Comparison of ENCODE assay signal across 8 cellular contexts in the genomic region with DNA sequence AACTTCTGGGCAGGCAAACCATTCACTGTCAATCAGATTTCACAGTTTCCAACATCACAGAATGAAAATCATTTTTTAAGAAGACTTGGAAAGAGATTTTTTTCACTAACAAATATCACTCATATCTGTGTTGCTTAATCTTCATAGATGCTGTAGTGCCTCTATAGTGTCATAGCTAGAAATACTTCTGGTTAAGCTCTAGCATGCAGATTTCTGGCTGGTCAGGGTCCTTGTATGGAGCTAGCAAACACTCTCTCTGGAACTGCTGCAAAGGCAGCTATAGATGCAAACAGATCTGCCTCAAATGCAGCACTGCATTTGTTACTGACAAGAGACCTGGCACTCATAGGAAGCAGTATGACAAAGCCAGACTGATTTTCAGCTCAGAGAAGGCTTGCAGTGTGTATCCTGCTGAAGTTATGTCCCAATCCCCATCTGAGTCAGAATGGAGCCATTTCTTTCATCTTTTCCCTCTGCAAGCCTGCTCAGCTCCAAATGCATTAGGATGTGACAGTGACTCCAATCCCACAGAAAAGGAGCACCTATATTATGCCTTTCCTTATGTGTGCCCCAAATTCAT.
DNase-seq lines count a peak whose midpoint lies in the region; ATAC-seq, FAIRE-seq and TF ChIP-seq lines count a peak whose summit lies in the region.
"Not testable (repeated sequence)": the region's sequence is repeated elsewhere in the genome, so short reads cannot be mapped to it uniquely, and the experiment has no call there.

No MANE protein-coding gene starts in this region.

- not testable (repeated sequence) for H2BK120ac ChIP-seq in mesenchymal stem cell (ENCODE audit: low read depth, low read length)

- not testable (repeated sequence) for H3K36me3 ChIP-seq in Panc1 (ENCODE audit: control insufficient read depth, insufficient read depth, low read length); bronchial epithelial cell (ENCODE audit: control insufficient read depth, insufficient read depth, low read length); mesenchymal stem cell (ENCODE audit: control insufficient read depth in 1 of 2, insufficient read depth in 2 of 2, low read depth in 1 of 2, low read length in 2 of 2)

- not testable (repeated sequence) for H2BK12ac ChIP-seq in mesenchymal stem cell (ENCODE audit: low read length in 2 of 2)

- not testable (repeated sequence) for H3K4me3 ChIP-seq in AG04449 (ENCODE audit: low read depth, low read length); Panc1 (ENCODE audit: low read depth in 2 of 2, low read length in 2 of 2); bronchial epithelial cell (ENCODE audit: low read depth, low read length); mesenchymal stem cell (ENCODE audit: insufficient read depth in 1 of 2, low read depth in 1 of 2, low read length in 2 of 2)

- intact Hi-C loops in Panc1 (cut with micrococcal nuclease; ENCODE audit: unreplicated experiment); Right ventricle myocardium inferior (cut with DNase I): not testable (repeated sequence)

- H3K79me1 ChIP-seq in mesenchymal stem cell (replicated peaks; ENCODE audit: low read length, poor library complexity, severe bottlenecking) = not testable (repeated sequence)

- not testable (repeated sequence) for H3K9me3 ChIP-seq in Panc1 (ENCODE audit: control insufficient read depth, insufficient read depth, low read depth, low read length); mesenchymal stem cell (ENCODE audit: control insufficient read depth, low read length)

- TF ChIP-seq CTCF in AG04449 (IDR thresholded peaks at IDR 0.05; ENCODE audit: insufficient read depth, low read length, missing control alignments); Panc1 (IDR thresholded peaks at IDR 0.05); bronchial epithelial cell (IDR thresholded peaks at IDR 0.05; ENCODE audit: insufficient read depth, low read length, severe bottlenecking): not testable (repeated sequence)

- H4K8ac ChIP-seq in mesenchymal stem cell (ENCODE audit: low read length) = not testable (repeated sequence)

- in situ Hi-C loops in Panc1 (cut with HindIII; ENCODE audit: low pct_unique_long_range_greater_than_20kb, low sequenced_read_pairs) = not testable (repeated sequence)

- H3K4ac ChIP-seq in mesenchymal stem cell (ENCODE audit: low read depth in 1 of 2, low read length in 2 of 2) = not testable (repeated sequence)

- H3K23ac ChIP-seq in mesenchymal stem cell (ENCODE audit: low read length in 2 of 2) = not testable (repeated sequence)

- CTCF ChIA-PET in AG04449 (lab: Yijun Ruan, JAX); Panc1 (lab: Charles Lee): not testable (repeated sequence)

- not testable (repeated sequence) for H3K9ac ChIP-seq in mesenchymal stem cell (ENCODE audit: low read length)

- ATAC-seq in Panc1 (0 out of 2 replicates have a peak, but pooled peaks have one; percentile 39), Right ventricle myocardium inferior (peak; percentile 8)

- DNase-seq in AG04449 (ENCODE audit: low read depth, low spot score) = peak; percentile 0
- DNase-seq in HCEC 1CT = peak; percentile 46
- not testable (repeated sequence) for DNase-seq in Panc1 (ENCODE audit: low read depth, low spot score); Right ventricle myocardium inferior (ENCODE audit: missing footprints)
- DNase-seq in bronchial epithelial cell (ENCODE audit: low read depth) = peak; percentile 69
- DNase-seq in fibroblast of gingiva (ENCODE audit: low read depth) = peak; percentile 47
- peak; percentile 67 for DNase-seq in mesenchymal stem cell
- peak; percentile 19 for DNase-seq in stromal cell of bone marrow (ENCODE audit: low read depth)

- not testable (repeated sequence) for BruUV-seq in Panc1 (replicated peaks; lab: Mats Ljungman, UMichigan)

- not testable (repeated sequence) for H3K4me2 ChIP-seq in mesenchymal stem cell (ENCODE audit: low read length, poor library complexity, severe bottlenecking)

- not testable (repeated sequence) for H3K14ac ChIP-seq in mesenchymal stem cell (ENCODE audit: low read length in 2 of 2)

- not testable (repeated sequence) for H3K4me1 ChIP-seq in Panc1 (ENCODE audit: control insufficient read depth, insufficient read depth, low read length); mesenchymal stem cell (ENCODE audit: control insufficient read depth, insufficient read depth, low read depth, low read length)

- not testable (repeated sequence) for H2AFZ ChIP-seq in mesenchymal stem cell (ENCODE audit: low read depth, low read length)

- H4K91ac ChIP-seq in mesenchymal stem cell (ENCODE audit: low read length) = not testable (repeated sequence)

- H3K18ac ChIP-seq in mesenchymal stem cell (ENCODE audit: low read depth in 1 of 2, low read length in 2 of 2) = not testable (repeated sequence)

- not testable (repeated sequence) for H3K27ac ChIP-seq in Panc1 (ENCODE audit: low read length); mesenchymal stem cell (ENCODE audit: low read length, poor library complexity, severe bottlenecking)

- POLR2A ChIA-PET in AG04449 (lab: Yijun Ruan, JAX); Panc1 (lab: Charles Lee): not testable (repeated sequence)

- H2AK5ac ChIP-seq in mesenchymal stem cell (ENCODE audit: low read length, severe bottlenecking) = not testable (repeated sequence)

- H3K27me3 ChIP-seq in Panc1 (ENCODE audit: control insufficient read depth, insufficient read depth, low read length); bronchial epithelial cell (ENCODE audit: control insufficient read depth, insufficient read depth, low read length); mesenchymal stem cell (ENCODE audit: control insufficient read depth in 1 of 2, insufficient read depth in 1 of 2, low read length in 2 of 2): not testable (repeated sequence)

- not testable (repeated sequence) for FAIRE-seq in bronchial epithelial cell (lab: Jason Lieb, UNC)

- not testable (repeated sequence) for H2BK5ac ChIP-seq in mesenchymal stem cell (ENCODE audit: low read depth, low read length, poor library complexity, severe bottlenecking)

- H2BK15ac ChIP-seq in mesenchymal stem cell (ENCODE audit: low read depth, poor library complexity, severe bottlenecking) = not testable (repeated sequence)
